ENCODE assay signal across 11 cellular contexts in genomic region chr5:92687793-92688467, GRCh38.
A peak's percentile ranks its signal among the peaks of the same experiment; 100 is the strongest.
DNase-seq lines count a peak whose midpoint lies in the region; ATAC-seq and TF ChIP-seq lines count a peak whose summit lies in the region.
"Had no signal": no experiment of that assay in that cellular context is flagged by ENCODE, and none has a peak within 500 bp of the region (broad histone marks: within the 10 kb centered on the region; RNA-seq: fewer than 3 reads in every experiment).

No MANE protein-coding gene starts in this region.

- POLR2A ChIA-PET in PC-9 (lab: Charles Lee; ENCODE audit: unreplicated experiment) (no interaction called here), T-cell (lab: Charles Lee) (no interaction called here)

- peaks cover 5% of the 10 kb centered on the region; the same call in 1 of the 2 replicates for H3K9me3 ChIP-seq in PC-9 (ENCODE audit: insufficient read depth, low read depth)
- H3K9me3 ChIP-seq: right atrium auricular region had no signal

- H3K27ac Mint-ChIP-seq in GM23338 (no peak overlapping the region), T-cell (no peak overlapping the region)
- H3K27ac Mint-ChIP-seq: activated naive CD8-positive, alpha-beta T cell treated with anti-CD3 and anti-CD28 coated beads, Interleukin-2, amount 10 ng/mL, durations not matched to agents 7 days and 5 days had no signal

- BruUV-seq in PC-9 (replicated peaks; lab: Mats Ljungman, UMichigan), result no TSS peak

- H3K36me3 ChIP-seq in GM23338 (ENCODE audit: insufficient read depth) (no peaks in the 10 kb centered on the region), PC-9 (ENCODE audit: low read depth) (no peaks in the 10 kb centered on the region)
- H3K36me3 ChIP-seq: right atrium auricular region had no signal

- H3F3A ChIP-seq in GM23338 (replicated peaks; ENCODE audit: low read depth) (no peaks in the 10 kb centered on the region), PC-9 (ENCODE audit: insufficient read depth, low read depth) (no peaks in the 10 kb centered on the region)

- DNase-seq in GM23338 (ENCODE audit: low spot score) (peak; percentile 41), PC-9 (no peak), fibroblast of pulmonary artery (ENCODE audit: low read depth) (peak; percentile 72), putamen (ENCODE audit: low spot score) (peak; percentile 18), T-cell (no peak)
- DNase-seq: activated naive CD8-positive, alpha-beta T cell treated with anti-CD3 and anti-CD28 coated beads, Interleukin-2, amount 10 ng/mL, durations not matched to agents 7 days and 5 days; NCI-H2107 had no signal

- H3K27me3 Mint-ChIP-seq in GM23338 (ENCODE audit: insufficient read depth, low read depth, poor library complexity), result no peaks in the 10 kb centered on the region
- H3K27me3 Mint-ChIP-seq in T-cell, result no peaks in the 10 kb centered on the region
- H3K27me3 Mint-ChIP-seq: activated naive CD8-positive, alpha-beta T cell treated with anti-CD3 and anti-CD28 coated beads, Interleukin-2, amount 10 ng/mL, durations not matched to agents 7 days and 5 days had no signal

- H3K27ac ChIP-seq in GM23338 (ENCODE audit: low read depth), result no peak overlapping the region
- H3K27ac ChIP-seq in PC-9, result no peak overlapping the region
- H3K27ac ChIP-seq: right atrium auricular region had no signal

- H2AFZ ChIP-seq in GM23338 (peak overlapping the region; percentile 23; the same call in 1 of the 2 replicates), PC-9 (no peak overlapping the region)

- TF ChIP-seq CTCF in GM23338 (conservative IDR thresholded peaks at IDR 0.05; ENCODE audit: low read depth in 2 of 2) (peak; percentile 39 to 62), PC-9 (conservative IDR thresholded peaks at IDR 0.05) (0 out of 2 replicates have a peak, but pooled peaks have one; percentile 24), fibroblast of pulmonary artery (IDR thresholded peaks at IDR 0.05; ENCODE audit: low read length, missing control alignments) (peak; percentile 61)

- H3K4me3 Mint-ChIP-seq in GM23338 (no peak overlapping the region), T-cell (no peak overlapping the region)
- H3K4me3 Mint-ChIP-seq: activated naive CD8-positive, alpha-beta T cell treated with anti-CD3 and anti-CD28 coated beads, Interleukin-2, amount 10 ng/mL, durations not matched to agents 7 days and 5 days had no signal

- H3K27me3 ChIP-seq in GM23338 (ENCODE audit: insufficient read depth), result no peaks in the 10 kb centered on the region
- H3K27me3 ChIP-seq in PC-9 (ENCODE audit: insufficient read depth, low read depth), result no peaks in the 10 kb centered on the region
- H3K27me3 ChIP-seq: right atrium auricular region had no signal

- H3K9me2 ChIP-seq in GM23338 (ENCODE audit: insufficient read depth) (no peaks in the 10 kb centered on the region), PC-9 (ENCODE audit: insufficient read depth) (no peaks in the 10 kb centered on the region)

- CTCF ChIA-PET in PC-9 (lab: Charles Lee) (no interaction called here), T-cell (lab: Charles Lee) (interaction anchor here in 1 of 2 donors (0.6 kb wide), 1 partner anchor 9 kb away, joined by 3 read pairs; no protein-coding TSS in a partner anchor)

- H3K79me2 ChIP-seq in GM23338 (replicated peaks; ENCODE audit: insufficient read depth) (no peaks in the 10 kb centered on the region), PC-9 (ENCODE audit: low read depth) (no peaks in the 10 kb centered on the region)

- peaks cover 4% of the 10 kb centered on the region; the same call in 1 of the 3 replicates for H3K4me1 Mint-ChIP-seq in GM23338
- H3K4me1 Mint-ChIP-seq in T-cell, result no peaks in the 10 kb centered on the region
- H3K4me1 Mint-ChIP-seq: activated naive CD8-positive, alpha-beta T cell treated with anti-CD3 and anti-CD28 coated beads, Interleukin-2, amount 10 ng/mL, durations not matched to agents 7 days and 5 days had no signal

- H3K4me1 ChIP-seq in GM23338 (ENCODE audit: insufficient read depth), result no peaks in the 10 kb centered on the region
- no peaks in the 10 kb centered on the region for H3K4me1 ChIP-seq in PC-9 (replicated peaks; ENCODE audit: insufficient read depth)
- H3K4me1 ChIP-seq: right atrium auricular region had no signal

- peak; percentile 87 for ATAC-seq in GM23338
- no peak for ATAC-seq in GM18511 (IDR thresholded peaks at IDR 0.05; ENCODE audit: unreplicated experiment)
- ATAC-seq in GM18909 (IDR thresholded peaks at IDR 0.05; ENCODE audit: poor library complexity, unreplicated experiment), result no peak
- no peak for ATAC-seq in T-cell (replicated peaks in 1 of 4)
- no peak for ATAC-seq in HG02588 (IDR thresholded peaks at IDR 0.05; ENCODE audit: unreplicated experiment)

- intact Hi-C loops in PC-9 (cut with micrococcal nuclease; ENCODE audit: unreplicated experiment), result no loop called here

- H4K20me1 ChIP-seq in GM23338 (replicated peaks; ENCODE audit: insufficient read depth), result no peaks in the 10 kb centered on the region
- no peaks in the 10 kb centered on the region for H4K20me1 ChIP-seq in PC-9 (ENCODE audit: insufficient read depth)

- H3K4me2 ChIP-seq in GM23338 (no peak overlapping the region), PC-9 (no peak overlapping the region)

- H3K36me3 Mint-ChIP-seq in GM23338 (ENCODE audit: low read depth) (no peaks in the 10 kb centered on the region), T-cell (no peaks in the 10 kb centered on the region)
- H3K36me3 Mint-ChIP-seq: activated naive CD8-positive, alpha-beta T cell treated with anti-CD3 and anti-CD28 coated beads, Interleukin-2, amount 10 ng/mL, durations not matched to agents 7 days and 5 days had no signal

- H3K4me3 ChIP-seq in GM23338 (no peak overlapping the region), PC-9 (no peak overlapping the region), fibroblast of pulmonary artery (replicated peaks; ENCODE audit: low read depth, low read length) (no peak overlapping the region)
- H3K4me3 ChIP-seq: right atrium auricular region had no signal

- H3K9me3 Mint-ChIP-seq in GM23338, result no peaks in the 10 kb centered on the region
- peaks cover 4 to 26% (median 17%) of the 10 kb centered on the region in 3 donors for H3K9me3 Mint-ChIP-seq in T-cell

TF ChIP-seq in GM23338, 12 proteins besides CTCF, POLR2A, EP300 and RAD21 (continues in another document):
- TF ChIP-seq ZNF331 (CRISPR knock-in tag; IDR thresholded peaks at IDR 0.05; ENCODE audit: low read depth) (no peak), EZH2phosphoT487 (IDR thresholded peaks at IDR 0.05; ENCODE audit: unreplicated experiment) (no peak), STAT1 (IDR thresholded peaks at IDR 0.05; ENCODE audit: unreplicated experiment) (no peak), CREB1 (CRISPR knock-in tag; IDR thresholded peaks at IDR 0.05; ENCODE audit: low read depth) (no peak)
- TF ChIP-seq, protein P1, sequence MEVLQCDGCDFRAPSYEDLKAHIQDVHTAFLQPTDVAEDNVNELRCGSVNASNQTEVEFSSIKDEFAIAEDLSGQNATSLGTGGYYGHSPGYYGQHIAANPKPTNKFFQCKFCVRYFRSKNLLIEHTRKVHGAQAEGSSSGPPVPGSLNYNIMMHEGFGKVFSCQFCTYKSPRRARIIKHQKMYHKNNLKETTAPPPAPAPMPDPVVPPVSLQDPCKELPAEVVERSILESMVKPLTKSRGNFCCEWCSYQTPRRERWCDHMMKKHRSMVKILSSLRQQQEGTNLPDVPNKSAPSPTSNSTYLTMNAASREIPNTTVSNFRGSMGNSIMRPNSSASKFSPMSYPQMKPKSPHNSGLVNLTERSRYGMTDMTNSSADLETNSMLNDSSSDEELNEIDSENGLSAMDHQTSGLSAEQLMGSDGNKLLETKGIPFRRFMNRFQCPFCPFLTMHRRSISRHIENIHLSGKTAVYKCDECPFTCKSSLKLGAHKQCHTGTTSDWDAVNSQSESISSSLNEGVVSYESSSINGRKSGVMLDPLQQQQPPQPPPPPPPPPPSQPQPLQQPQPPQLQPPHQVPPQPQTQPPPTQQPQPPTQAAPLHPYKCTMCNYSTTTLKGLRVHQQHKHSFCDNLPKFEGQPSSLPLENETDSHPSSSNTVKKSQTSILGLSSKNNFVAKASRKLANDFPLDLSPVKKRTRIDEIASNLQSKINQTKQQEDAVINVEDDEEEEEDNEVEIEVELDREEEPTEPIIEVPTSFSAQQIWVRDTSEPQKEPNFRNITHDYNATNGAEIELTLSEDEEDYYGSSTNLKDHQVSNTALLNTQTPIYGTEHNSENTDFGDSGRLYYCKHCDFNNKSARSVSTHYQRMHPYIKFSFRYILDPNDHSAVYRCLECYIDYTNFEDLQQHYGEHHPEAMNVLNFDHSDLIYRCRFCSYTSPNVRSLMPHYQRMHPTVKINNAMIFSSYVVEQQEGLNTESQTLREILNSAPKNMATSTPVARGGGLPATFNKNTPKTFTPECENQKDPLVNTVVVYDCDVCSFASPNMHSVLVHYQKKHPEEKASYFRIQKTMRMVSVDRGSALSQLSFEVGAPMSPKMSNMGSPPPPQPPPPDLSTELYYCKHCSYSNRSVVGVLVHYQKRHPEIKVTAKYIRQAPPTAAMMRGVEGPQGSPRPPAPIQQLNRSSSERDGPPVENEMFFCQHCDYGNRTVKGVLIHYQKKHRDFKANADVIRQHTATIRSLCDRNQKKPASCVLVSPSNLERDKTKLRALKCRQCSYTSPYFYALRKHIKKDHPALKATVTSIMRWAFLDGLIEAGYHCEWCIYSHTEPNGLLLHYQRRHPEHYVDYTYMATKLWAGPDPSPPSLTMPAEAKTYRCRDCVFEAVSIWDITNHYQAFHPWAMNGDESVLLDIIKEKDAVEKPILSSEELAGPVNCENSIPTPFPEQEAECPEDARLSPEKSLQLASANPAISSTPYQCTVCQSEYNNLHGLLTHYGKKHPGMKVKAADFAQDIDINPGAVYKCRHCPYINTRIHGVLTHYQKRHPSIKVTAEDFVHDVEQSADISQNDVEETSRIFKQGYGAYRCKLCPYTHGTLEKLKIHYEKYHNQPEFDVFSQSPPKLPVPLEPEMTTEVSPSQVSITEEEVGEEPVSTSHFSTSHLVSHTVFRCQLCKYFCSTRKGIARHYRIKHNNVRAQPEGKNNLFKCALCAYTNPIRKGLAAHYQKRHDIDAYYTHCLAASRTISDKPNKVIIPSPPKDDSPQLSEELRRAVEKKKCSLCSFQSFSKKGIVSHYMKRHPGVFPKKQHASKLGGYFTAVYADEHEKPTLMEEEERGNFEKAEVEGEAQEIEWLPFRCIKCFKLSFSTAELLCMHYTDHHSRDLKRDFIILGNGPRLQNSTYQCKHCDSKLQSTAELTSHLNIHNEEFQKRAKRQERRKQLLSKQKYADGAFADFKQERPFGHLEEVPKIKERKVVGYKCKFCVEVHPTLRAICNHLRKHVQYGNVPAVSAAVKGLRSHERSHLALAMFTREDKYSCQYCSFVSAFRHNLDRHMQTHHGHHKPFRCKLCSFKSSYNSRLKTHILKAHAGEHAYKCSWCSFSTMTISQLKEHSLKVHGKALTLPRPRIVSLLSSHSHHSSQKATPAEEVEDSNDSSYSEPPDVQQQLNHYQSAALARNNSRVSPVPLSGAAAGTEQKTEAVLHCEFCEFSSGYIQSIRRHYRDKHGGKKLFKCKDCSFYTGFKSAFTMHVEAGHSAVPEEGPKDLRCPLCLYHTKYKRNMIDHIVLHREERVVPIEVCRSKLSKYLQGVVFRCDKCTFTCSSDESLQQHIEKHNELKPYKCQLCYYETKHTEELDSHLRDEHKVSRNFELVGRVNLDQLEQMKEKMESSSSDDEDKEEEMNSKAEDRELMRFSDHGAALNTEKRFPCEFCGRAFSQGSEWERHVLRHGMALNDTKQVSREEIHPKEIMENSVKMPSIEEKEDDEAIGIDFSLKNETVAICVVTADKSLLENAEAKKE (CRISPR knock-in tag; IDR thresholded peaks at IDR 0.05), result no peak

Comparison
In these comparisons a context has a peak if more than half of its experiments do, and no peak if none do; other contexts are left out.
1. DNase-seq: peak in GM23338 (single experiment), fibroblast of pulmonary artery (single experiment) and putamen (single experiment); none in PC-9 (0 of 2) and T-cell (0 of 34).
2. Peak in every context shown above with its lines, with median percentiles within 50 percentile points of each other: CTCF ChIP-seq.